Comparison of ENCODE assay signal across 18 cellular contexts in genomic region chr17:38410201-38410600, GRCh38. TPM values are rescaled to one million over a fixed set of nuclear protein-coding genes. Genes with fewer than 3 reads are reported as not detected.
DNase-seq lines count a peak whose midpoint lies in the region; ATAC-seq, FAIRE-seq and TF ChIP-seq lines count a peak whose summit lies in the region.
"Had no signal": no experiment of that assay in that cellular context is flagged by ENCODE, and none has a peak within 500 bp of the region (broad histone marks: within the 10 kb centered on the region; RNA-seq: fewer than 3 reads in every experiment).

No MANE protein-coding gene starts in this region.

- H3K56ac ChIP-seq in IMR-90 (ENCODE audit: extremely low read depth, insufficient read depth, low read length) (no peak overlapping the region), H1 (replicated peaks; ENCODE audit: insufficient read length, low read depth, low read length) (no peak overlapping the region)

- H4K8ac ChIP-seq in IMR-90 (ENCODE audit: low read depth in 2 of 2, low read length in 2 of 2): no peak overlapping the region
- no peak overlapping the region; the same call in 1 of the 2 replicates for H4K8ac ChIP-seq in H1 (ENCODE audit: extremely low read depth, insufficient read depth, low read length)

- BruUV-seq in IMR-90 (replicated peaks; lab: Mats Ljungman, UMichigan): no TSS peak

- peaks cover 10% of the 10 kb centered on the region for H3K27me3 ChIP-seq in IMR-90 (ENCODE audit: control insufficient read depth, insufficient read depth, low read length)
- H3K27me3 ChIP-seq in H1 (replicated peaks in 1 of 4; ENCODE audit: control insufficient read depth in 3 of 4, extremely low read depth in 1 of 4, insufficient read depth in 3 of 4, low read length in 3 of 4): no peaks in the 10 kb centered on the region
- H3K27me3 ChIP-seq in sigmoid colon: no peaks in the 10 kb centered on the region

- DNase-seq in IMR-90 (no peak), H1 (ENCODE audit: low read depth in 1 of 2, low spot score in 2 of 2) (no peak), sigmoid colon (peak; percentile 4), NCI-H226 (no peak), GM20000 (ENCODE audit: low spot score) (no peak)
- DNase-seq: C1 segment of cervical spinal cord; Calu3; CD4-positive, alpha-beta memory T cell; COR-L47; DMS53; DMS79 treated with DMSO at 0.1 percent for 48 hours; GF-D8; GM23248; HFFc6 had no signal

- no peak overlapping the region for H3K4ac ChIP-seq in IMR-90 (ENCODE audit: low read depth, low read length)
- no peak overlapping the region for H3K4ac ChIP-seq in H1 (replicated peaks; ENCODE audit: insufficient read length, low read depth, low read length)

- H3K79me2 ChIP-seq in H1 (ENCODE audit: control insufficient read depth in 1 of 2, insufficient read depth in 2 of 2, low read length in 2 of 2): no peaks in the 10 kb centered on the region

- H3K23ac ChIP-seq in IMR-90 (ENCODE audit: low read depth, low read length) (no peak overlapping the region), H1 (ENCODE audit: insufficient read length) (no peak overlapping the region)

- H2AK5ac ChIP-seq in IMR-90 (ENCODE audit: low read depth, low read length): no peak overlapping the region
- H2AK5ac ChIP-seq in H1 (ENCODE audit: low read depth, low read length): peak overlapping the region; percentile 39; the same call in 1 of the 2 replicates

- H4K20me1 ChIP-seq in IMR-90 (ENCODE audit: insufficient read depth, low read length): no peaks in the 10 kb centered on the region
- no peaks in the 10 kb centered on the region for H4K20me1 ChIP-seq in H1 (replicated peaks in 1 of 2; ENCODE audit: control insufficient read depth in 1 of 2, insufficient read depth in 2 of 2, low read length in 2 of 2)

- no peaks in the 10 kb centered on the region for H3K9me3 ChIP-seq in IMR-90 (ENCODE audit: control insufficient read depth, insufficient read depth, low read length)
- H3K9me3 ChIP-seq in H1 (ENCODE audit: insufficient read depth in 2 of 2, low read depth in 1 of 2, low read length in 1 of 2): no peaks in the 10 kb centered on the region
- no peaks in the 10 kb centered on the region for H3K9me3 ChIP-seq in sigmoid colon
- H3K9me3 ChIP-seq: HAP-1 had no signal

- H3K9me1 ChIP-seq in IMR-90 (ENCODE audit: insufficient read depth, low read length): no peaks in the 10 kb centered on the region

- in situ Hi-C loops in IMR-90 (cut with MboI; ENCODE audit: low sequenced_read_pairs): no loop called here

- no peak for TF ChIP-seq EP300 in H1 (IDR thresholded peaks at IDR 0.05; ENCODE audit: borderline replicate concordance in 1 of 2, low read depth in 2 of 2, low read length in 2 of 2)
- TF ChIP-seq EP300 in sigmoid colon (IDR thresholded peaks at IDR 0.05): no peak

- no peak overlapping the region for H4K91ac ChIP-seq in IMR-90 (ENCODE audit: insufficient read depth, low read depth, low read length)
- H4K91ac ChIP-seq in H1 (replicated peaks; ENCODE audit: insufficient read length, low read length): peak overlapping the region; percentile 51

- H3K4me3 ChIP-seq in IMR-90 (ENCODE audit: insufficient read depth, low read depth, low read length) (no peak overlapping the region), H1 (ENCODE audit: extremely low read depth in 1 of 4, insufficient read depth in 2 of 4, low read depth in 3 of 4, low read length in 4 of 4) (no peak overlapping the region), sigmoid colon (no peak overlapping the region)
- H3K4me3 ChIP-seq: GM23248, HAP-1 had no signal

- no peaks in the 10 kb centered on the region for H3K23me2 ChIP-seq in H1 (ENCODE audit: low read depth, low read length)

- H2BK15ac ChIP-seq in IMR-90 (ENCODE audit: low read depth, low read length) (no peak overlapping the region), H1 (ENCODE audit: low read length) (0 out of 2 replicates have a peak overlapping the region, but pooled peaks have one; percentile 72)

- intact Hi-C loops in IMR-90 (cut with micrococcal nuclease) (no loop called here), sigmoid colon (cut with DNase I) (no loop called here)

- TF ChIP-seq RAD21 in IMR-90 (IDR thresholded peaks at IDR 0.05; ENCODE audit: low read length) (no peak), H1 (IDR thresholded peaks at IDR 0.05 in 1 of 2, conservative IDR thresholded peaks at IDR 0.05 in 1 of 2; ENCODE audit: low read depth in 2 of 2, low read length in 2 of 2) (no peak)

- TF ChIP-seq CTCF in IMR-90 (conservative IDR thresholded peaks at IDR 0.05; ENCODE audit: low read depth, low read length) (no peak), H1 (IDR thresholded peaks at IDR 0.05; ENCODE audit: control extremely low read depth in 1 of 3, insufficient read depth in 1 of 3, low read depth in 1 of 3, low read length in 3 of 3) (no peak), sigmoid colon (IDR thresholded peaks at IDR 0.05) (no peak), GM20000 (IDR thresholded peaks at IDR 0.05; ENCODE audit: extremely low read depth, missing control alignments) (no peak)

- peak overlapping the region; percentile 39; the same call in 1 of the 2 replicates for H2BK12ac ChIP-seq in H1 (ENCODE audit: low read depth, low read length)

- ATAC-seq in IMR-90 (ENCODE audit: low read depth) (no peak), GM21619 (IDR thresholded peaks at IDR 0.05; ENCODE audit: unreplicated experiment) (no peak)

- TF ChIP-seq POLR2A in IMR-90 (IDR thresholded peaks at IDR 0.05; ENCODE audit: low read depth, low read length) (no peak), H1 (IDR thresholded peaks at IDR 0.05; ENCODE audit: control extremely low read depth in 1 of 2, low read depth in 2 of 2, low read length in 2 of 2) (no peak), sigmoid colon (IDR thresholded peaks at IDR 0.05) (no peak)

- no peak overlapping the region for H3K14ac ChIP-seq in IMR-90 (replicated peaks; ENCODE audit: low read depth, low read length)
- H3K14ac ChIP-seq in H1 (ENCODE audit: insufficient read length): no peak overlapping the region

- no peak overlapping the region for H3K9ac ChIP-seq in IMR-90 (ENCODE audit: low read depth, low read length)
- H3K9ac ChIP-seq in H1 (replicated peaks in 1 of 4; ENCODE audit: extremely low read depth in 1 of 4, low read depth in 3 of 4, low read length in 3 of 4): no peak overlapping the region; a peak in 1 of 7 replicates
- H3K9ac ChIP-seq: GM23248 had no signal

- H2BK20ac ChIP-seq in IMR-90 (ENCODE audit: low read depth, low read length): no peak overlapping the region
- H2BK20ac ChIP-seq in H1 (ENCODE audit: low read length): no peak overlapping the region

- H3K18ac ChIP-seq in IMR-90 (ENCODE audit: low read depth, low read length) (no peak overlapping the region), H1 (ENCODE audit: extremely low read depth, low read length) (no peak overlapping the region)

- no peak overlapping the region for H3K4me2 ChIP-seq in IMR-90 (ENCODE audit: low read depth, low read length)
- no peak overlapping the region for H3K4me2 ChIP-seq in H1 (ENCODE audit: insufficient read depth in 1 of 2, low read depth in 2 of 2, low read length in 2 of 2)

- FAIRE-seq in H1 (lab: Jason Lieb, UNC): no peak
- FAIRE-seq: GM12891, GM18507 had no signal

- H3K36me3 ChIP-seq in IMR-90 (ENCODE audit: control insufficient read depth, insufficient read depth, low read length): no peaks in the 10 kb centered on the region
- no peaks in the 10 kb centered on the region for H3K36me3 ChIP-seq in H1 (ENCODE audit: control insufficient read depth in 2 of 4, insufficient read depth in 4 of 4, low read length in 3 of 4)
- no peaks in the 10 kb centered on the region for H3K36me3 ChIP-seq in sigmoid colon
- H3K36me3 ChIP-seq: HAP-1 had no signal

- H2BK120ac ChIP-seq in IMR-90 (ENCODE audit: low read depth, low read length) (no peak overlapping the region), H1 (replicated peaks; ENCODE audit: low read depth, low read length) (no peak overlapping the region)

- no peaks in the 10 kb centered on the region; a peak in 1 of 4 replicates for H3K79me1 ChIP-seq in IMR-90 (ENCODE audit: low read depth in 1 of 2, low read length in 2 of 2)
- H3K79me1 ChIP-seq in H1 (ENCODE audit: low read depth, low read length): no peaks in the 10 kb centered on the region

- H4K5ac ChIP-seq in IMR-90 (ENCODE audit: low read depth, low read length) (no peak overlapping the region), H1 (ENCODE audit: insufficient read length, low read depth, low read length) (no peak overlapping the region)

- dilution Hi-C loops in IMR-90 (cut with HindIII; ENCODE audit: low sequenced_read_pairs, unreplicated experiment): no loop called here

- peak overlapping the region; percentile 24 for H2AK9ac ChIP-seq in IMR-90 (replicated peaks; ENCODE audit: low read depth, low read length, poor library complexity)

- WGBS in IMR-90 (ENCODE audit: extremely low coverage in 2 of 2, insufficient read length in 1 of 2), 2 experiments: 67% methylated on average over 1 of the region's 1 CpG; no CpG with 5 or more reads in 1 of the 2 experiments
- WGBS in H1 (ENCODE audit: extremely low coverage in 1 of 2, insufficient coverage in 1 of 2, insufficient read length in 1 of 2, insufficient replicate concordance in 2 of 2, low coverage in 1 of 2, low lambda C conversion rate in 2 of 2, missing lambda C conversion rate in 1 of 2), 2 experiments: 87% methylated on average over 1 of the region's 1 CpG; no CpG with 5 or more reads in 1 of the 2 experiments
- WGBS in sigmoid colon, 2 donors: 61 to 81% methylated on average over 1 of the region's 1 CpG

- H3K4me1 ChIP-seq in IMR-90 (ENCODE audit: control insufficient read depth, insufficient read depth, low read length): peaks cover 4% of the 10 kb centered on the region
- peaks cover 4 to 13% (median 6%) of the 10 kb centered on the region in 4 experiments; a peak in 6 of 7 replicates for H3K4me1 ChIP-seq in H1 (replicated peaks in 1 of 4; ENCODE audit: control insufficient read depth in 3 of 4, insufficient read depth in 4 of 4, low read length in 3 of 4)
- peaks cover 0 to 12% (median 8%) of the 10 kb centered on the region in 4 donors for H3K4me1 ChIP-seq in sigmoid colon

- H2BK5ac ChIP-seq in IMR-90 (ENCODE audit: low read depth, low read length, poor library complexity, severe bottlenecking): no peak overlapping the region
- H2BK5ac ChIP-seq in H1 (ENCODE audit: low read depth, low read length): peak overlapping the region; percentile 24; the same call in 1 of the 2 replicates

- CTCF ChIA-PET in IMR-90 (lab: Yijun Ruan, JAX): no interaction called here
- CTCF ChIA-PET in H1 (lab: Charles Lee; ENCODE audit: partially characterized antibody): interaction anchor here (0.6 to 24.5 kb wide), 6 partner anchors 10 to 1777 kb away, joined by 3 to 400 read pairs (median 7); partner anchors contain the start of genes GPR179 and SOCS7

- H3K27ac ChIP-seq in IMR-90 (ENCODE audit: insufficient read depth, low read length) (no peak overlapping the region), H1 (ENCODE audit: low read depth, low read length) (no peak overlapping the region), sigmoid colon (no peak overlapping the region)
- H3K27ac ChIP-seq: GM23248 had no signal

- POLR2A ChIA-PET in IMR-90 (lab: Charles Lee; ENCODE audit: unreplicated experiment) (no interaction called here), H1 (lab: Charles Lee; ENCODE audit: partially characterized antibody) (interaction anchor here (1.5 kb wide), 1 partner anchor 57 kb away, joined by 3 read pairs; no protein-coding TSS in a partner anchor)

- H2AFZ ChIP-seq in IMR-90 (replicated peaks; ENCODE audit: low read length, poor library complexity): no peak overlapping the region
- no peak overlapping the region for H2AFZ ChIP-seq in H1 (ENCODE audit: low read length)
- H2AFZ ChIP-seq: GM23248 had no signal

RNA-seq across cellular contexts. Expression of gene ARHGAP23, which starts 18.1 kb away (rescaled TPM):
- 9.3 and 17.8 TPM in 2 replicates for total RNA-seq in IMR-90 (2012; rRNA removed)
- polyA plus RNA-seq in IMR-90 (2012; rRNA removed): 42.7 and 43.3 TPM in 2 replicates
- polyA plus RNA-seq in IMR-90 (2012; cell fraction: cytosol; rRNA removed): 30.0 and 40.5 TPM in 2 replicates
- 56.1 and 68.3 TPM in 2 replicates for polyA plus RNA-seq in IMR-90 (2012; cell fraction: nucleus; rRNA removed; ENCODE audit: low replicate concordance)
- total RNA-seq in H1 (2021; fragmentation: NEBNext Ultra II Directional; extraction: Animal tissue kit (Norgen Biotek cat#: 25700)): 107 and 108 TPM in 2 replicates
- 16.3 and 28.6 TPM in 2 replicates for polyA plus RNA-seq in H1 (2011; rRNA removed)
- polyA plus RNA-seq in H1 (2011; cell fraction: cytosol; rRNA removed): 21.0 TPM
- polyA plus RNA-seq in H1 (2011; cell fraction: nucleus; rRNA removed): 52.6 TPM
- 39.3 to 66.4 TPM (median 42.6 TPM) in 4 replicates for polyA plus RNA-seq in H1 (2012, experiment 1 of 2)
- 39.0 TPM for polyA plus RNA-seq in H1 (2012, experiment 2 of 2)
- polyA plus RNA-seq in H1 (2013, experiment 1 of 2): 43.2 TPM
- 43.6 TPM for polyA plus RNA-seq in H1 (2013, experiment 2 of 2)
- polyA minus RNA-seq in H1 (2011; rRNA and poly(A)+ RNA removed): 23.8 and 36.4 TPM in 2 replicates
- 25.8 TPM for polyA minus RNA-seq in H1 (2011; cell fraction: cytosol; rRNA and poly(A)+ RNA removed)
- 69.0 TPM for polyA minus RNA-seq in H1 (2011; cell fraction: nucleus; rRNA and poly(A)+ RNA removed)
- total RNA-seq in sigmoid colon: 10 to 100 TPM; 11.2 to 42.1 (median 28.5) TPM
- 1 to 10 TPM in 2 of 3 donors, under 1 TPM in 1; 0.69 to 9.8 (median 3.0) TPM for polyA plus RNA-seq in sigmoid colon
- total RNA-seq: CD4-positive, alpha-beta memory T cell had no signal

RNA-seq across cellular contexts. Expression of gene SOCS7, which starts 58.6 kb away (rescaled TPM):
- total RNA-seq in IMR-90 (2012; rRNA removed) (6.5 and 7.5 TPM in 2 replicates), sigmoid colon (10 to 100 TPM; 13.9 to 20.2 (median 17.3) TPM)
- polyA plus RNA-seq in IMR-90 (2012; rRNA removed) (6.8 and 9.2 TPM in 2 replicates), H1 (2011; rRNA removed) (12.8 and 13.5 TPM in 2 replicates), sigmoid colon (10 to 100 TPM in 1 of 3 donors, 1 to 10 TPM in 2; 1.2 to 12.6 (median 3.0) TPM)
- 3.7 TPM in 2 replicates for polyA plus RNA-seq in IMR-90 (2012; cell fraction: cytosol; rRNA removed)
- polyA plus RNA-seq in IMR-90 (2012; cell fraction: nucleus; rRNA removed; ENCODE audit: low replicate concordance): 13.4 and 14.2 TPM in 2 replicates
- total RNA-seq in H1 (2021; fragmentation: NEBNext Ultra II Directional; extraction: Animal tissue kit (Norgen Biotek cat#: 25700)): 26.9 and 28.2 TPM in 2 replicates
- 13.7 TPM for polyA plus RNA-seq in H1 (2011; cell fraction: cytosol; rRNA removed)
- 17.6 TPM for polyA plus RNA-seq in H1 (2011; cell fraction: nucleus; rRNA removed)
- 14.6 to 20.9 TPM (median 19.2 TPM) in 4 replicates for polyA plus RNA-seq in H1 (2012, experiment 1 of 2)
- 6.9 TPM for polyA plus RNA-seq in H1 (2012, experiment 2 of 2)
- polyA plus RNA-seq in H1 (2013, experiment 1 of 2): 9.7 TPM
- 10.4 TPM for polyA plus RNA-seq in H1 (2013, experiment 2 of 2)
- 36.2 and 39.2 TPM in 2 replicates for polyA minus RNA-seq in H1 (2011; rRNA and poly(A)+ RNA removed)
- 15.3 TPM for polyA minus RNA-seq in H1 (2011; cell fraction: cytosol; rRNA and poly(A)+ RNA removed)
- polyA minus RNA-seq in H1 (2011; cell fraction: nucleus; rRNA and poly(A)+ RNA removed): 18.1 TPM
